27 cellular contexts compared by ENCODE assay signal in genomic region chr20:54746796-54747195, GRCh38.
"Had no signal": no experiment of that assay in that cellular context is flagged by ENCODE, and none has a peak within 500 bp of the region (broad histone marks: within the 10 kb centered on the region; RNA-seq: fewer than 3 reads in every experiment).

No MANE protein-coding gene starts in this region.

- H3K4me3 ChIP-seq: stomach, suprapubic skin, testis, thoracic aorta, thyroid gland, tibial artery, tibial nerve, transverse colon, upper lobe of right lung, uterus, vagina had no signal

- DNase-seq: stimulated activated CD4-positive, alpha-beta T cell treated with anti-CD3 and anti-CD28 coated beads, Interleukin-2, amount 100 ng/mL, for 24 hours; stimulated activated CD4-positive, alpha-beta T cell treated with anti-CD3 and anti-CD28 coated beads, Interleukin-2, amount 100 ng/mL, for 48 hours; stimulated activated CD4-positive, alpha-beta T cell treated with anti-CD3 and anti-CD28 coated beads, Interleukin-4, amount 100 ng/mL, for 1 hour; stimulated activated CD4-positive, alpha-beta T cell treated with anti-CD3 and anti-CD28 coated beads, Interleukin-4, amount 100 ng/mL, for 24 hours; stimulated activated CD4-positive, alpha-beta T cell treated with anti-CD3 and anti-CD28 coated beads, Interleukin-4, amount 100 ng/mL, for 4 hours; stimulated activated CD8-positive, alpha-beta memory T cell treated with anti-CD3 and anti-CD28 coated beads, Interleukin-4, amount 100 ng/mL, for 48 hours; stimulated activated naive B cell treated with anti-CD40 and anti-IgM and Interleukin-4, amounts not matched to agents 10 μg/mL and 1 μg/mL and 100 μg/mL, for 72 hours; stimulated activated naive CD4-positive, alpha-beta T cell; stimulated activated naive CD4-positive, alpha-beta T cell treated with Interleukin-2 at 50 U/mL for 16 hours; stimulated activated naive CD8-positive, alpha-beta T cell treated with anti-CD3 and anti-CD28 coated beads, Interleukin-15, amount 100 ng/mL, for 72 hours; stimulated activated naive CD8-positive, alpha-beta T cell treated with anti-CD3 and anti-CD28 coated beads, Interleukin-15, Interleukin-2, amounts not matched to agents 100 U/mL and 50 U/mL, for 24 hours; stomach; substantia nigra; testis; thyroid gland; tibial artery; transverse colon; trophoblast cell; upper lobe of right lung; uterus had no signal

- H3K27me3 ChIP-seq: stomach, suprapubic skin, testis, thyroid gland, tibial artery, tibial nerve, transverse colon, upper lobe of right lung, uterus, vagina had no signal

- H3K27ac ChIP-seq: stomach, suprapubic skin, testis, thoracic aorta, thyroid gland, tibial artery, tibial nerve, transverse colon, upper lobe of right lung, uterus, vagina had no signal

- FAIRE-seq: urothelium cell line had no signal

- ATAC-seq: stimulated activated effector memory CD8-positive, alpha-beta T cell treated with anti-CD3 and anti-CD28 coated beads, Interleukin-12 subunit alpha, Interleukin-12 subunit beta, amount 100 ng/mL, for 72 hours; stimulated activated memory B cell treated with anti-CD40 and anti-IgM and Interleukin-4, amounts not matched to agents 10 μg/mL and 1 μg/mL and 100 μg/mL, for 72 hours; stimulated activated naive B cell treated with anti-CD40 and anti-IgM and Interleukin-4, amounts not matched to agents 10 μg/mL and 1 μg/mL and 100 μg/mL, for 72 hours; stimulated activated naive CD8-positive, alpha-beta T cell treated with anti-CD3 and anti-CD28 coated beads, Interleukin-15, amount 100 ng/mL, for 72 hours; stimulated activated naive CD8-positive, alpha-beta T cell treated with anti-CD3 and anti-CD28 coated beads, Interleukin-15, Interleukin-2, amounts not matched to agents 100 U/mL and 50 U/mL, for 24 hours; upper lobe of right lung had no signal

- H3K9me3 ChIP-seq: suprapubic skin, testis, thoracic aorta, thyroid gland, tibial artery, transverse colon, upper lobe of right lung, uterus, vagina had no signal

- H3K36me3 ChIP-seq: stomach, suprapubic skin, thoracic aorta, thyroid gland, tibial artery, tibial nerve, transverse colon, upper lobe of right lung, uterus, vagina had no signal

- H3K4me1 ChIP-seq: stomach, suprapubic skin, testis, thyroid gland, tibial artery, tibial nerve, transverse colon, upper lobe of right lung, uterus, vagina had no signal
